11 cellular contexts compared by ENCODE assay signal in the genomic region with DNA sequence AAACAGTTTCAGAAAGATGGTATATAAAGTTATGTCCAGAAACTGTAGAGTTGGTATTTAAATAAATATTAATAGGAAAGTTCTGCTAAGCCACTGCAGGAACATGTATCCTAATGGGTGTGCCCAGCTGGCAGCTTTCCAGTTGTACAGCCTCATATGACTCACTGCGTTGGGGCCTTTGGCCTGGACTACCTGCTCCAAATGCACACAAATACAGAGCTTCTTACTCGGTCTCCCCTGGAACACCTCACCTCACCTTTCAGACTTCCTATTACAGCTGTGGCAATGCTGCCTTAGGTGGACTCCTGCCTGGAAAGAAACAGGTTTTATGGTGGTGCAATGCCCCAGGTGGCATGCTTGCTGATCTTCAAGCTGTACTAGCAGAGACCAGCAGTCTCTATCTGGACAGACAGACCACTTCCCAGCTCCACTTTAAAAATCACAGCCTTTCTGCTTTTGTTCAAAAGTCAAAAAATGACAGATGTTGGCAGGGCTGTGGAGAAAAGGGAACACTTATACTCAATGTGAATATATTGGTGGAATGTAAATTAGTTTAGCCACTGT.
DNase-seq lines count a peak whose midpoint lies in the region; ATAC-seq and TF ChIP-seq lines count a peak whose summit lies in the region.
"Had no signal": no experiment of that assay in that cellular context is flagged by ENCODE, and none has a peak within 500 bp of the region (broad histone marks: within the 10 kb centered on the region; RNA-seq: fewer than 3 reads in every experiment).

No MANE protein-coding gene starts in this region.

- no peak overlapping the region for H3K4me3 ChIP-seq in lower lobe of right lung

- no peak overlapping the region for H3K4me3 Mint-ChIP-seq in chondrocyte (ENCODE audit: unreplicated experiment)
- H3K4me3 Mint-ChIP-seq: naive B cell had no signal

- H3K4me1 ChIP-seq in lower lobe of right lung = no peaks in the 10 kb centered on the region

- peaks cover 19% of the 10 kb centered on the region for H3K27me3 Mint-ChIP-seq in chondrocyte (ENCODE audit: low read depth)

- DNase-seq in DMS53 (lab: John Stamatoyannopoulos, UW) (peak; percentile 84), NCI-H526 (lab: John Stamatoyannopoulos, UW) (peak; percentile 91 to 92), chondrocyte (ENCODE audit: low spot score) (no peak), lower lobe of right lung (peak; percentile 79), NOMO-1 (lab: John Stamatoyannopoulos, UW; ENCODE audit: unreplicated experiment in 2 of 2) (no peak), NK-92 (lab: John Stamatoyannopoulos, UW; ENCODE audit: unreplicated experiment) (no peak)
- DNase-seq: DND-41; effector CD4-positive, alpha-beta T cell; naive B cell had no signal

- no peak overlapping the region for H3K27ac ChIP-seq in lower lobe of right lung

- peak overlapping the region; percentile 22 for H3K27ac Mint-ChIP-seq in chondrocyte (ENCODE audit: unreplicated experiment)
- H3K27ac Mint-ChIP-seq: naive B cell had no signal

- no peaks in the 10 kb centered on the region for H3K9me3 ChIP-seq in lower lobe of right lung

- no peaks in the 10 kb centered on the region for H3K36me3 ChIP-seq in lower lobe of right lung

- no peaks in the 10 kb centered on the region for H3K27me3 ChIP-seq in lower lobe of right lung (ENCODE audit: low read depth)

- no peaks in the 10 kb centered on the region for H3K36me3 Mint-ChIP-seq in chondrocyte (ENCODE audit: low read depth)
- H3K36me3 Mint-ChIP-seq: naive B cell had no signal

- H3K9me3 Mint-ChIP-seq in chondrocyte (ENCODE audit: low read depth) = no peaks in the 10 kb centered on the region
- H3K9me3 Mint-ChIP-seq: naive B cell had no signal

- intact Hi-C loops in lower lobe of right lung (cut with DNase I) = no loop called here

- peaks cover 19% of the 10 kb centered on the region for H3K4me1 Mint-ChIP-seq in chondrocyte (ENCODE audit: low read depth)
- H3K4me1 Mint-ChIP-seq: naive B cell had no signal

- no peak for TF ChIP-seq CTCF in chondrocyte (IDR thresholded peaks at IDR 0.05)
- TF ChIP-seq CTCF in lower lobe of right lung (IDR thresholded peaks at IDR 0.05) = no peak

- ATAC-seq in lower lobe of right lung = peak; percentile 79 to 86
- ATAC-seq in GM21367 (IDR thresholded peaks at IDR 0.05; ENCODE audit: unreplicated experiment) = no peak
- ATAC-seq in HG03095 (IDR thresholded peaks at IDR 0.05; ENCODE audit: unreplicated experiment) = no peak

Comparison
In these comparisons a context has a peak if more than half of its experiments do, and no peak if none do; other contexts are left out.
1. DNase-seq: peak in DMS53 (single experiment), NCI-H526 (2 of 2) and lower lobe of right lung (single experiment); none in chondrocyte (single experiment), NOMO-1 (0 of 2) and NK-92 (single experiment).
2. ATAC-seq: peak in lower lobe of right lung (2 of 2); none in GM21367 (single experiment) and HG03095 (single experiment).